Comparison of ENCODE assay signal across 22 cellular contexts in genomic region chr11:70209391-70209912, GRCh38. TPM values are rescaled to one million over a fixed set of nuclear protein-coding genes. Genes with fewer than 3 reads are reported as not detected.
DNase-seq lines count a peak whose midpoint lies in the region; ATAC-seq lines count a peak whose summit lies in the region.
"Had no signal": no experiment of that assay in that cellular context is flagged by ENCODE, and none has a peak within 500 bp of the region (broad histone marks: within the 10 kb centered on the region; RNA-seq: fewer than 3 reads in every experiment).

No MANE protein-coding gene starts in this region.

- ATAC-seq in T-helper 17 cell, result no peak
- no peak for ATAC-seq in effector memory CD8-positive, alpha-beta T cell (replicated peaks)
- no peak for ATAC-seq in sciatic nerve
- ATAC-seq: body of pancreas, esophagus mucosa, foreskin keratinocyte had no signal

- H3K36me3 Mint-ChIP-seq in activated T-cell treated with anti-CD3 and anti-CD28 coated beads, Interleukin-2, amount 50 U/mL, for 24 hours (ENCODE audit: low read depth), result peaks cover 58% of the 10 kb centered on the region
- H3K36me3 Mint-ChIP-seq in T-helper 17 cell (ENCODE audit: low read depth), result peaks cover 3% of the 10 kb centered on the region
- peaks cover 51% of the 10 kb centered on the region for H3K36me3 Mint-ChIP-seq in effector memory CD8-positive, alpha-beta T cell (ENCODE audit: insufficient read depth)
- peaks cover 48% of the 10 kb centered on the region for H3K36me3 Mint-ChIP-seq in activated CD4-positive, alpha-beta T cell treated with anti-CD3 and anti-CD28 coated beads, Interleukin-2, amount 10 ng/mL, durations not matched to agents 24 days and 14 days (ENCODE audit: low read depth)

- intact Hi-C loops in sciatic nerve (cut with DNase I), result no loop called here
- intact Hi-C loops in activated CD4-positive, alpha-beta T cell treated with anti-CD3 and anti-CD28 coated beads, Interleukin-2, amount 10 ng/mL, durations not matched to agents 24 days and 14 days (cut with micrococcal nuclease), result loop anchor here (10.0 kb wide), 1 partner anchor 185 kb away; the partner anchor contains the start of gene CTTN

- H3K27ac Mint-ChIP-seq in activated T-cell treated with anti-CD3 and anti-CD28 coated beads, Interleukin-2, amount 50 U/mL, for 24 hours, result peak overlapping the region; percentile 19
- peak overlapping the region; percentile 82 for H3K27ac Mint-ChIP-seq in T-helper 17 cell
- H3K27ac Mint-ChIP-seq in effector memory CD8-positive, alpha-beta T cell, result peak overlapping the region; percentile 76 to 85
- no peak overlapping the region for H3K27ac Mint-ChIP-seq in activated CD4-positive, alpha-beta T cell treated with anti-CD3 and anti-CD28 coated beads, Interleukin-2, amount 10 ng/mL, durations not matched to agents 24 days and 14 days

- no peaks in the 10 kb centered on the region for H3K9me3 ChIP-seq in T-helper 17 cell (ENCODE audit: control insufficient read depth, low read length, poor library complexity, severe bottlenecking)
- H3K9me3 ChIP-seq: body of pancreas, sigmoid colon had no signal

- H3K9me3 Mint-ChIP-seq in activated T-cell treated with anti-CD3 and anti-CD28 coated beads, Interleukin-2, amount 50 U/mL, for 24 hours, result no peaks in the 10 kb centered on the region
- no peaks in the 10 kb centered on the region for H3K9me3 Mint-ChIP-seq in effector memory CD8-positive, alpha-beta T cell
- no peaks in the 10 kb centered on the region for H3K9me3 Mint-ChIP-seq in activated CD4-positive, alpha-beta T cell treated with anti-CD3 and anti-CD28 coated beads, Interleukin-2, amount 10 ng/mL, durations not matched to agents 24 days and 14 days
- H3K9me3 Mint-ChIP-seq: H9, immature natural killer cell had no signal

- no peak overlapping the region for H3K4me3 Mint-ChIP-seq in activated T-cell treated with anti-CD3 and anti-CD28 coated beads, Interleukin-2, amount 50 U/mL, for 24 hours
- no peak overlapping the region for H3K4me3 Mint-ChIP-seq in T-helper 17 cell
- H3K4me3 Mint-ChIP-seq in effector memory CD8-positive, alpha-beta T cell, result no peak overlapping the region
- no peak overlapping the region for H3K4me3 Mint-ChIP-seq in activated CD4-positive, alpha-beta T cell treated with anti-CD3 and anti-CD28 coated beads, Interleukin-2, amount 10 ng/mL, durations not matched to agents 24 days and 14 days
- H3K4me3 Mint-ChIP-seq: H9, immature natural killer cell had no signal

- no peak for DNase-seq in activated T-cell treated with anti-CD3 and anti-CD28 coated beads, Interleukin-2, amount 50 U/mL, for 24 hours
- no peak for DNase-seq in activated T-cell treated with anti-CD3 and anti-CD28 coated beads, Interleukin-2, amount 50 U/mL, for 1 hour
- DNase-seq in T-helper 17 cell (no peak), sciatic nerve (ENCODE audit: low spot score) (peak; percentile 44), NCI-H146 treated with DMSO at 0.1 percent for 48 hours (lab: John Stamatoyannopoulos, UW; ENCODE audit: unreplicated experiment) (no peak), DMS114 treated with DMSO at 0.1 percent for 48 hours (lab: John Stamatoyannopoulos, UW; ENCODE audit: unreplicated experiment) (no peak)
- DNase-seq in effector memory CD8-positive, alpha-beta T cell, result no peak
- DNase-seq in activated CD4-positive, alpha-beta T cell treated with anti-CD3 and anti-CD28 coated beads, Interleukin-2, amount 10 ng/mL, durations not matched to agents 24 days and 14 days, result no peak
- DNase-seq: 8988T; activated CD4-positive, alpha-beta T cell treated with anti-CD3 and anti-CD28 coated beads for 4 hours; body of pancreas; DMS79; effector memory CD4-positive, alpha-beta T cell; foreskin keratinocyte; H9; immature natural killer cell; NCI-H187 treated with DMSO at 0.1 percent for 48 hours; NCI-H69; RPMI8226; sigmoid colon; stimulated activated CD8-positive, alpha-beta memory T cell treated with anti-CD3 and anti-CD28 coated beads, Interleukin-4, amount 100 ng/mL, for 48 hours had no signal

- no peaks in the 10 kb centered on the region for H3K27me3 Mint-ChIP-seq in activated T-cell treated with anti-CD3 and anti-CD28 coated beads, Interleukin-2, amount 50 U/mL, for 24 hours
- no peaks in the 10 kb centered on the region for H3K27me3 Mint-ChIP-seq in T-helper 17 cell
- no peaks in the 10 kb centered on the region for H3K27me3 Mint-ChIP-seq in effector memory CD8-positive, alpha-beta T cell
- H3K27me3 Mint-ChIP-seq in activated CD4-positive, alpha-beta T cell treated with anti-CD3 and anti-CD28 coated beads, Interleukin-2, amount 10 ng/mL, durations not matched to agents 24 days and 14 days, result no peaks in the 10 kb centered on the region

- H3K4me1 Mint-ChIP-seq in activated T-cell treated with anti-CD3 and anti-CD28 coated beads, Interleukin-2, amount 50 U/mL, for 24 hours (ENCODE audit: low read depth), result peaks cover 56% of the 10 kb centered on the region
- H3K4me1 Mint-ChIP-seq in T-helper 17 cell, result peaks cover 28% of the 10 kb centered on the region
- peaks cover 36 to 39% of the 10 kb centered on the region in 2 donors for H3K4me1 Mint-ChIP-seq in effector memory CD8-positive, alpha-beta T cell (ENCODE audit: low read depth in 2 of 2)
- peaks cover 29% of the 10 kb centered on the region for H3K4me1 Mint-ChIP-seq in activated CD4-positive, alpha-beta T cell treated with anti-CD3 and anti-CD28 coated beads, Interleukin-2, amount 10 ng/mL, durations not matched to agents 24 days and 14 days

RNA-seq across cellular contexts. Expression of gene FADD, which starts 6.4 kb away (rescaled TPM):
- total RNA-seq in T-helper 17 cell (1 to 10 TPM; 8.2 to 8.6 TPM), sciatic nerve (18.8 TPM)
- 42.9 and 44.4 TPM in 2 replicates for total RNA-seq in activated CD4-positive, alpha-beta T cell treated with anti-CD3 and anti-CD28 coated beads, Interleukin-2, amount 10 ng/mL, durations not matched to agents 24 days and 14 days
